Comparison of ENCODE assay signal across 8 cellular contexts in the genomic region with DNA sequence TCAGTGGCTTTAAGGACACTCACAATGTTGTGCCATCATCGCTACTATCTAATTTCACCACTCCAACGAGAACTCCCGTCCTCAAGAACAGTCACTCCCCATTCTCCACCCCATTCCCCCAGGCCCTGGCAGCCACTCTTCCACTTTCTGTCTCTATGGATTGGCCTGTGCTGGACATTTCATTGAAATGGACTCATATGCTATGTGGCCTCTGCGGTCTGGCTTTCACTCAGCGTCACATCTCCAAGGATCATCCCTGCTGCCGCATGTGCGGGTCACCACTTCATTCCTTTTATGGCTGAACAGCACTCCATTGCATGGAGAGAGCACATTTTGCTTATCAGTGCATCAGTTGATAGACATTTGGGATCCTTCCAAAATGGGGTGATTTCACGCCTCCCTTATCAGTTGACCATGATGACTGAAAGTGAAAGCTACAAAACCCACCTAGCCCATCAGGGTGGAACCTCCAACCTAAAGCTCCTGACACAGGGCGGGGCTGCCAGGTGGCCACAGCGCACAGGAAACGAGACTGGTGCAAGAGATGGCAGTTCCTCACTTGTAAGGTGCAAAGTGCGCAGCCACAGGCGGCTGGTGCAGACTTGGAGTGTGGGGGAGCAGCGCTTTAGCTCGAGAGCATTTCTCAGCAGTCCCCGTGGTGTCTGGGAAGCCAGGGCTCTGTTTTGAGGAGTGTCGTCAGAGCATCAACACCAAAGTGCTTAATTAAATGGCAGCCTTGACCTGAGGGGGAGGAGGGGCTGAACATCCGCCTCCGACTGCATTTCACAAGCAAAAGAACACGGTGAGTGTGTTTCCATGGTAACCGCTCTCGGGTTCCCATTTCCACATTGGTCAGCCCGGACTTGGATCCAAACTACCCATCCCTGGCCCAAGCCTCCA. TPM values are rescaled to one million over a fixed set of nuclear protein-coding genes. Genes with fewer than 3 reads are reported as not detected.
DNase-seq lines count a peak whose midpoint lies in the region; ATAC-seq and TF ChIP-seq lines count a peak whose summit lies in the region.

No MANE protein-coding gene starts in this region.

- peaks cover 16% of the 10 kb centered on the region for H3K36me3 Mint-ChIP-seq in activated T-cell treated with anti-CD3 and anti-CD28 coated beads, Interleukin-2, amount 50 U/mL, for 4 hours (ENCODE audit: insufficient read depth)
- peaks cover 0 to 4% (median 0%) of the 10 kb centered on the region in 3 donors for H3K36me3 Mint-ChIP-seq in immature natural killer cell

- TF ChIP-seq CTCF in NB4 (IDR thresholded peaks at IDR 0.05; ENCODE audit: low read depth, low read length) = no peak

- no peaks in the 10 kb centered on the region for H3K9me2 ChIP-seq in GM23248 (ENCODE audit: insufficient read depth)

- in situ Hi-C loops in GM23248 (cut with MboI) = no loop called here

- H3K36me3 ChIP-seq in GM23248 (ENCODE audit: low read depth) = no peaks in the 10 kb centered on the region

- no peak for TF ChIP-seq POLR2A in NB4 (IDR thresholded peaks at IDR 0.05; ENCODE audit: extremely low read depth, insufficient read length)

- WGBS in GM23248 (ENCODE audit: low coverage in 1 of 2, low lambda C conversion rate in 2 of 2, missing lambda C conversion rate in 2 of 2), 2 experiments = 82 to 83% methylated on average over 23 of the region's 23 CpGs

- H3K4me1 Mint-ChIP-seq in activated T-cell treated with anti-CD3 and anti-CD28 coated beads, Interleukin-2, amount 50 U/mL, for 4 hours (ENCODE audit: low read depth) = peaks cover 63% of the 10 kb centered on the region
- peaks cover 48 to 64% of the 10 kb centered on the region in 2 donors for H3K4me1 Mint-ChIP-seq in immature natural killer cell

- DNase-seq in NB4 (ENCODE audit: low read depth) = peak; percentile 94
- peak; percentile 64 for DNase-seq in activated T-cell treated with anti-CD3 and anti-CD28 coated beads, Interleukin-2, amount 50 U/mL, for 4 hours
- DNase-seq in immature natural killer cell = peak; percentile 91 to 93 (median 92)
- DNase-seq in stimulated activated CD8-positive, alpha-beta memory T cell treated with anti-CD3 and anti-CD28 coated beads, Interleukin-7, amount 100 ng/mL, for 1 hour (ENCODE audit: low read depth in 2 of 2) = peak; percentile 57 to 60
- no peak for DNase-seq in SW 1271 (lab: John Stamatoyannopoulos, UW)
- DNase-seq in GM23248 = no peak

- no peak overlapping the region for H3K9ac ChIP-seq in GM23248

- H3K79me2 ChIP-seq in GM23248 (ENCODE audit: insufficient read depth) = peaks cover 94% of the 10 kb centered on the region

- no peak overlapping the region for H3K4me2 ChIP-seq in GM23248 (ENCODE audit: unreplicated experiment)

- H3F3A ChIP-seq in GM23248 (ENCODE audit: insufficient read depth) = peaks cover 2% of the 10 kb centered on the region

- ATAC-seq in GM18498 (IDR thresholded peaks at IDR 0.05; ENCODE audit: unreplicated experiment) (peak; percentile 92), GM21786 (IDR thresholded peaks at IDR 0.05; ENCODE audit: unreplicated experiment) (peak; percentile 94)
- peak; percentile 68 to 72 for ATAC-seq in activated T-cell treated with anti-CD3 and anti-CD28 coated beads, Interleukin-2, amount 50 U/mL, for 4 hours

- no peaks in the 10 kb centered on the region for H3K9me3 ChIP-seq in GM23248 (ENCODE audit: low read depth)

- H3K27ac ChIP-seq in GM23248 = no peak overlapping the region

- no peak overlapping the region for H2AFZ ChIP-seq in GM23248

- peaks cover 3% of the 10 kb centered on the region for H3K4me1 ChIP-seq in GM23248 (ENCODE audit: insufficient read depth)

- H3K27me3 Mint-ChIP-seq in activated T-cell treated with anti-CD3 and anti-CD28 coated beads, Interleukin-2, amount 50 U/mL, for 4 hours (ENCODE audit: low read depth) = peaks cover 3% of the 10 kb centered on the region
- H3K27me3 Mint-ChIP-seq in immature natural killer cell (ENCODE audit: low read depth in 3 of 3) = peaks cover 20 to 29% (median 24%) of the 10 kb centered on the region in 3 donors

- H4K20me1 ChIP-seq in GM23248 (ENCODE audit: insufficient read depth) = peaks cover 4% of the 10 kb centered on the region; the same call in 1 of the 2 replicates

- no peaks in the 10 kb centered on the region for H3K27me3 ChIP-seq in GM23248 (replicated peaks; ENCODE audit: insufficient read depth)

- H3K4me3 Mint-ChIP-seq in activated T-cell treated with anti-CD3 and anti-CD28 coated beads, Interleukin-2, amount 50 U/mL, for 4 hours = peak overlapping the region; percentile 73
- H3K4me3 Mint-ChIP-seq in immature natural killer cell = peak overlapping the region; percentile 70 to 89 (median 75)

- H3K27ac Mint-ChIP-seq in immature natural killer cell = peak overlapping the region; percentile 57 to 96 (median 92)

- no peaks in the 10 kb centered on the region for H3K9me3 Mint-ChIP-seq in activated T-cell treated with anti-CD3 and anti-CD28 coated beads, Interleukin-2, amount 50 U/mL, for 4 hours
- no peaks in the 10 kb centered on the region for H3K9me3 Mint-ChIP-seq in immature natural killer cell

- H3K4me3 ChIP-seq in NB4 (ENCODE audit: low read depth, low read length) = peak overlapping the region; percentile 4
- H3K4me3 ChIP-seq in GM23248 = no peak overlapping the region

RNA-seq across cellular contexts. Expression of a gene that starts 23.8 kb away (rescaled TPM):
- total RNA-seq in activated T-cell treated with anti-CD3 and anti-CD28 coated beads, Interleukin-2, amount 50 U/mL, for 4 hours = 100 to 1,000 TPM; 209 to 331 (median 274) TPM
- polyA plus RNA-seq in immature natural killer cell = 100 to 1,000 TPM; 193 to 268 (median 235) TPM
- total RNA-seq in GM23248 (2014; rRNA removed; shearing (Covaris generic)) = 144 and 145 TPM in 2 replicates
- 370 and 399 TPM in 2 replicates for polyA plus RNA-seq in GM23248 (2016; fragmentation: Nextera tagmentation; extraction: Ambion mirVana)

RNA-seq across cellular contexts. Expression of a gene that starts 54.2 kb away (rescaled TPM):
- total RNA-seq in activated T-cell treated with anti-CD3 and anti-CD28 coated beads, Interleukin-2, amount 50 U/mL, for 4 hours = 10 to 100 TPM; 28.9 to 32.1 (median 31.0) TPM
- polyA plus RNA-seq in immature natural killer cell = 10 to 100 TPM; 18.0 to 28.0 (median 20.7) TPM
- total RNA-seq in GM23248 (2014; rRNA removed; shearing (Covaris generic)) = 68.0 and 83.9 TPM in 2 replicates
- polyA plus RNA-seq in GM23248 (2016; fragmentation: Nextera tagmentation; extraction: Ambion mirVana) = 18.1 and 20.5 TPM in 2 replicates

Comparison
In these comparisons a context has a peak if more than half of its experiments do, and no peak if none do; other contexts are left out.
1. DNase-seq: peak in NB4 (single experiment), activated T-cell treated with anti-CD3 and anti-CD28 coated beads, Interleukin-2, amount 50 U/mL, for 4 hours (single experiment), immature natural killer cell (3 of 3) and stimulated activated CD8-positive, alpha-beta memory T cell treated with anti-CD3 and anti-CD28 coated beads, Interleukin-7, amount 100 ng/mL, for 1 hour (2 of 2); none in SW 1271 (0 of 2) and GM23248 (single experiment).
2. Peak in every context shown above with its lines, with median percentiles within 50 percentile points of each other: ATAC-seq.